In genomic region chr20:63521602-63522001, GRCh38 we compare ENCODE assay signal across 8 cellular contexts. TPM values are rescaled to one million over a fixed set of nuclear protein-coding genes. Genes with fewer than 3 reads are reported as not detected.
A peak's percentile ranks its signal among the peaks of the same experiment; 100 is the strongest.
DNase-seq lines count a peak whose midpoint lies in the region; ATAC-seq and TF ChIP-seq lines count a peak whose summit lies in the region.

No MANE protein-coding gene starts in this region.

- H3K4me1 ChIP-seq in DND-41 (ENCODE audit: insufficient read depth, low read length) (peaks cover 27% of the 10 kb centered on the region), gastroesophageal sphincter (peaks cover 0 to 41% (median 20%) of the 10 kb centered on the region in 3 donors), trophoblast cell (ENCODE audit: control insufficient read depth in 1 of 2, insufficient read depth in 2 of 2, low read length in 2 of 2) (peaks cover 19 to 28% of the 10 kb centered on the region in 2 experiments)

- H3K79me1 ChIP-seq in trophoblast cell (ENCODE audit: low read length): peaks cover 13% of the 10 kb centered on the region

- H2AFZ ChIP-seq in DND-41 (ENCODE audit: low read depth, low read length): no peak overlapping the region
- peak overlapping the region; percentile 37 for H2AFZ ChIP-seq in trophoblast cell (ENCODE audit: insufficient read depth, low read length, poor library complexity)

- no peak overlapping the region for H2BK12ac ChIP-seq in trophoblast cell (ENCODE audit: low read length)

- H2BK120ac ChIP-seq in trophoblast cell (ENCODE audit: insufficient read depth, low read length, poor library complexity): peak overlapping the region; percentile 11

- TF ChIP-seq EP300 in gastroesophageal sphincter (IDR thresholded peaks at IDR 0.05): no peak

- H3K4me3 ChIP-seq in DND-41 (ENCODE audit: low read depth in 1 of 2, low read length in 2 of 2) (peak overlapping the region; percentile 52 to 82; a peak in 3 of 4 replicates), gastroesophageal sphincter (peak overlapping the region; percentile 62 to 99), trophoblast cell (ENCODE audit: low read depth, low read length) (peak overlapping the region; percentile 96)

- WGBS in gastroesophageal sphincter (ENCODE audit: low coverage in 1 of 2), 2 donors: no CpG with 5 or more reads among the region's 23 CpGs
- no CpG with 5 or more reads among the region's 23 CpGs for WGBS in trophoblast cell (ENCODE audit: extremely low coverage, insufficient coverage, insufficient read length)

- TF ChIP-seq POLR2A in gastroesophageal sphincter (IDR thresholded peaks at IDR 0.05): no peak

- H3K79me2 ChIP-seq in DND-41 (ENCODE audit: insufficient read depth, low read length): peaks cover 11% of the 10 kb centered on the region
- peaks cover 16% of the 10 kb centered on the region for H3K79me2 ChIP-seq in trophoblast cell (ENCODE audit: control insufficient read depth, insufficient read depth, low read length, poor library complexity)

- H3K9me3 ChIP-seq in DND-41 (ENCODE audit: insufficient read depth, low read length, severe bottlenecking): peaks cover 5% of the 10 kb centered on the region
- H3K9me3 ChIP-seq in gastroesophageal sphincter: peaks cover 0 to 4% (median 0%) of the 10 kb centered on the region in 3 donors
- H3K9me3 ChIP-seq in trophoblast cell (ENCODE audit: insufficient read depth, low read depth, low read length): peaks cover 10% of the 10 kb centered on the region

- no peak overlapping the region for H2BK5ac ChIP-seq in trophoblast cell (ENCODE audit: low read depth, low read length, poor library complexity)

- H4K12ac ChIP-seq in trophoblast cell (ENCODE audit: low read depth, low read length): peak overlapping the region; percentile 84

- peak overlapping the region; percentile 77 for H4K91ac ChIP-seq in trophoblast cell (ENCODE audit: low read depth, low read length)

- H3K27ac ChIP-seq in DND-41 (ENCODE audit: low read length): no peak overlapping the region
- peak overlapping the region; percentile 96 for H3K27ac ChIP-seq in VCaP
- peak overlapping the region in 3 of 4 donors; percentile 87 to 98 (median 97) for H3K27ac ChIP-seq in gastroesophageal sphincter
- no peak overlapping the region for H3K27ac ChIP-seq in trophoblast cell (ENCODE audit: low read depth, low read length)

- no peak for ATAC-seq in DND-41 (ENCODE audit: insufficient read depth, low read depth)
- ATAC-seq in gastroesophageal sphincter: no peak
- no peak for ATAC-seq in GM18517 (IDR thresholded peaks at IDR 0.05; ENCODE audit: unreplicated experiment)
- ATAC-seq in HG03442 (IDR thresholded peaks at IDR 0.05; ENCODE audit: unreplicated experiment): no peak

- H4K20me1 ChIP-seq in DND-41 (ENCODE audit: insufficient read depth, low read length): peaks cover 22% of the 10 kb centered on the region

- peak overlapping the region; percentile 41 for H3K4ac ChIP-seq in trophoblast cell (ENCODE audit: low read depth, low read length)

- H3K27me3 ChIP-seq in DND-41 (ENCODE audit: insufficient read depth, low read length, poor library complexity) (peaks cover 5% of the 10 kb centered on the region), gastroesophageal sphincter (no peaks in the 10 kb centered on the region), trophoblast cell (ENCODE audit: insufficient read depth, low read length) (no peaks in the 10 kb centered on the region)

- H2AK5ac ChIP-seq in trophoblast cell (ENCODE audit: low read length): no peak overlapping the region

- TF ChIP-seq CTCF in DND-41 (IDR thresholded peaks at IDR 0.05; ENCODE audit: borderline replicate concordance, extremely low read depth, low read length, poor library complexity, severe bottlenecking) (no peak), VCaP (conservative IDR thresholded peaks at IDR 0.05) (0 out of 2 replicates have a peak, but pooled peaks have one; percentile 7), gastroesophageal sphincter (IDR thresholded peaks at IDR 0.05) (no peak)

- H3K4me2 ChIP-seq in DND-41 (ENCODE audit: insufficient read depth, low read length): peak overlapping the region; percentile 85
- peak overlapping the region; percentile 99 for H3K4me2 ChIP-seq in trophoblast cell (ENCODE audit: low read length)

- peak overlapping the region; percentile 83 for H3K9ac ChIP-seq in DND-41 (ENCODE audit: low read depth, low read length)
- H3K9ac ChIP-seq in trophoblast cell (ENCODE audit: low read length): peak overlapping the region; percentile 86

- no peak overlapping the region for H4K8ac ChIP-seq in trophoblast cell (ENCODE audit: low read depth, low read length)

- peak overlapping the region; percentile 18 for H3K14ac ChIP-seq in trophoblast cell (ENCODE audit: low read length)

- peaks cover 25% of the 10 kb centered on the region for H3K36me3 ChIP-seq in DND-41 (ENCODE audit: insufficient read depth, low read length)
- H3K36me3 ChIP-seq in gastroesophageal sphincter: peaks cover 0 to 23% of the 10 kb centered on the region in 2 donors
- H3K36me3 ChIP-seq in trophoblast cell (ENCODE audit: control insufficient read depth in 1 of 2, insufficient read depth in 2 of 2, low read length in 2 of 2): peaks cover 19% of the 10 kb centered on the region in 2 experiments

- DNase-seq in DND-41: no peak
- DNase-seq in trophoblast cell: no peak
- DNase-seq in NCI-H774 (lab: John Stamatoyannopoulos, UW): no peak
- no peak for DNase-seq in SIG-M5 (lab: John Stamatoyannopoulos, UW)

- peak overlapping the region; percentile 77 for H3K18ac ChIP-seq in trophoblast cell (ENCODE audit: low read length)

- no peak overlapping the region for H3K23ac ChIP-seq in trophoblast cell (ENCODE audit: low read length)

RNA-seq across cellular contexts. Expression of gene PPDPF, which starts 1.0 kb away (rescaled TPM):
- 100 to 1,000 TPM; 114 to 256 (median 162) TPM for total RNA-seq in gastroesophageal sphincter
- polyA plus RNA-seq in trophoblast cell (2013): 330 and 341 TPM in 2 replicates

RNA-seq across cellular contexts. Expression of gene PTK6, which starts 15.6 kb away (rescaled TPM):
- 1 to 10 TPM in 1 of 4 donors, under 1 TPM in 2, not detected in 1; 0.13 to 2.1 (median 0.42) TPM for total RNA-seq in gastroesophageal sphincter
- polyA plus RNA-seq in trophoblast cell (2013): 0.03 TPM in 1 of 2 replicates, not detected in the other

RNA-seq across cellular contexts. Expression of gene EEF1A2, which starts 22.7 kb away (rescaled TPM):
- 1 to 10 TPM in 3 of 4 donors, under 1 TPM in 1; 0.47 to 6.5 (median 3.4) TPM for total RNA-seq in gastroesophageal sphincter
- polyA plus RNA-seq in trophoblast cell (2013): 30.0 and 32.8 TPM in 2 replicates

RNA-seq across cellular contexts. Expression of gene SRMS, which starts 25.9 kb away (rescaled TPM):
- total RNA-seq in gastroesophageal sphincter: not detected
- not detected in 2 replicates for polyA plus RNA-seq in trophoblast cell (2013)

RNA-seq across cellular contexts. Expression of gene FNDC11, which starts 32.4 kb away (rescaled TPM):
- total RNA-seq in gastroesophageal sphincter: under 1 TPM in 1 of 4 donors, not detected in 3; 0.27 TPM
- polyA plus RNA-seq in trophoblast cell (2013): 0.69 and 0.85 TPM in 2 replicates

Comparison
In these comparisons a context has a peak if more than half of its experiments do, and no peak if none do; other contexts are left out.
1. H3K27ac ChIP-seq: peak in VCaP (single experiment) and gastroesophageal sphincter (3 of 4); none in DND-41 (single experiment) and trophoblast cell (single experiment).
2. Peak in every context shown above with its lines, with median percentiles within 50 percentile points of each other: H3K4me3 ChIP-seq.